Comparison of ENCODE assay signal across 1 cellular context in genomic region chr9:5500441-5501235, GRCh38.
TF ChIP-seq lines count a peak whose summit lies in the region.

No MANE protein-coding gene starts in this region.

TF ChIP-seq in GM12878, 131 proteins besides CTCF, POLR2A, EP300 and RAD21:
- TF ChIP-seq RUNX3 (IDR thresholded peaks at IDR 0.05; ENCODE audit: low read length) (peak; percentile 35), SPI1 (IDR thresholded peaks at IDR 0.05; ENCODE audit: borderline replicate concordance, insufficient read depth, low read depth, low read length) (no peak), RBBP5 (conservative IDR thresholded peaks at IDR 0.05) (no peak)
TF ChIP-seq in GM12878: peak in this region for 1.
